Comparison of ENCODE assay signal across 24 cellular contexts in genomic region chr11:133991101-133991500, GRCh38. TPM values are rescaled to one million over a fixed set of nuclear protein-coding genes. Genes with fewer than 3 reads are reported as not detected.
DNase-seq lines count a peak whose midpoint lies in the region; ATAC-seq and TF ChIP-seq lines count a peak whose summit lies in the region.
"Had no signal": no experiment of that assay in that cellular context is flagged by ENCODE, and none has a peak within 500 bp of the region (broad histone marks: within the 10 kb centered on the region; RNA-seq: fewer than 3 reads in every experiment).

No MANE protein-coding gene starts in this region.

- POLR2A ChIA-PET in activated naive CD8-positive, alpha-beta T cell treated with anti-CD3 and anti-CD28 coated beads, Interleukin-2, amount 10 ng/mL, durations not matched to agents 7 days and 5 days (lab: Charles Lee), result interaction anchor here (1.6 kb wide), 1 partner anchor 38 kb away, joined by 3 read pairs; no protein-coding TSS in a partner anchor

- H3K36me3 Mint-ChIP-seq in activated naive CD8-positive, alpha-beta T cell treated with anti-CD3 and anti-CD28 coated beads, Interleukin-2, amount 10 ng/mL, durations not matched to agents 7 days and 5 days, result no peaks in the 10 kb centered on the region
- H3K36me3 Mint-ChIP-seq: CD14-positive monocyte, IgD-negative memory B cell had no signal

- DNase-seq in A172 (ENCODE audit: low spot score) (peak; percentile 4), foreskin keratinocyte (no peak)
- DNase-seq in Jurkat, Clone E6-1 (ENCODE audit: low read depth, low spot score), result peak; percentile 77
- no peak for DNase-seq in activated naive CD8-positive, alpha-beta T cell treated with anti-CD3 and anti-CD28 coated beads, Interleukin-2, amount 10 ng/mL, durations not matched to agents 7 days and 5 days
- DNase-seq in activated effector memory CD4-positive, alpha-beta T cell treated with anti-CD3 and anti-CD28 coated beads, Interleukin-2, amount 50 U/mL, for 16 hours, result no peak
- DNase-seq: DMS153, GM23248, H9, Karpas-422, NCI-H1092 treated with DMSO at 0.1 percent for 48 hours, NCI-H1436, NCI-H187, NCI-H2081 treated with DMSO at 0.1 percent for 48 hours, NCI-H2171, NCI-H226, NCI-H510A, NCI-H69, OCI-M1, Peyer's patch, SHP77 treated with DMSO at 0.1 percent for 48 hours had no signal

- peaks cover 21 to 71% (median 64%) of the 10 kb centered on the region in 10 experiments for H3K4me1 ChIP-seq in BLaER1 treated with 17β-estradiol and CSF1 and Interleukin-3, amounts not matched to agents 10 nM and 100 nM
- H3K4me1 ChIP-seq in foreskin keratinocyte, result no peaks in the 10 kb centered on the region
- H3K4me1 ChIP-seq: Peyer's patch had no signal

- no peaks in the 10 kb centered on the region for H3K9me3 ChIP-seq in BLaER1 treated with 17β-estradiol and CSF1 and Interleukin-3, amounts not matched to agents 10 nM and 100 nM (replicated peaks in 1 of 11)
- H3K9me3 ChIP-seq: Peyer's patch had no signal

- H3K9ac ChIP-seq in BLaER1 treated with 17β-estradiol and CSF1 and Interleukin-3, amounts not matched to agents 10 nM and 100 nM, result no peak overlapping the region
- H3K9ac ChIP-seq: GM23248 had no signal

- H3K27ac Mint-ChIP-seq in activated naive CD8-positive, alpha-beta T cell treated with anti-CD3 and anti-CD28 coated beads, Interleukin-2, amount 10 ng/mL, durations not matched to agents 7 days and 5 days, result peak overlapping the region; percentile 17
- H3K27ac Mint-ChIP-seq: H9 had no signal

- peak overlapping the region in 1 of 11 experiments; percentile 23; a peak in 1 of 22 replicates for H3K27ac ChIP-seq in BLaER1 treated with 17β-estradiol and CSF1 and Interleukin-3, amounts not matched to agents 10 nM and 100 nM
- no peak overlapping the region for H3K27ac ChIP-seq in foreskin keratinocyte
- H3K27ac ChIP-seq: GM23248, Peyer's patch had no signal

- peaks cover 0 to 15% (median 0%) of the 10 kb centered on the region in 11 experiments; a peak in 3 of 22 replicates for H4K20me1 ChIP-seq in BLaER1 treated with 17β-estradiol and CSF1 and Interleukin-3, amounts not matched to agents 10 nM and 100 nM

- ATAC-seq in activated naive CD8-positive, alpha-beta T cell treated with anti-CD3 and anti-CD28 coated beads, Interleukin-2, amount 10 ng/mL, durations not matched to agents 7 days and 5 days (ENCODE audit: low read depth), result peak; percentile 62
- ATAC-seq in foreskin keratinocyte (no peak), HG02588 (IDR thresholded peaks at IDR 0.05; ENCODE audit: unreplicated experiment) (no peak)

- H3K4me2 ChIP-seq in BLaER1 treated with 17β-estradiol and CSF1 and Interleukin-3, amounts not matched to agents 10 nM and 100 nM, result peak overlapping the region in 10 of 11 experiments; percentile 20 to 90 (median 79); a peak in 19 of 22 replicates

- peak overlapping the region; percentile 22 for H3K4me3 Mint-ChIP-seq in activated naive CD8-positive, alpha-beta T cell treated with anti-CD3 and anti-CD28 coated beads, Interleukin-2, amount 10 ng/mL, durations not matched to agents 7 days and 5 days
- H3K4me3 Mint-ChIP-seq: CD14-positive monocyte, H9, IgD-negative memory B cell had no signal

- peaks cover 6% of the 10 kb centered on the region for H3K27me3 Mint-ChIP-seq in activated naive CD8-positive, alpha-beta T cell treated with anti-CD3 and anti-CD28 coated beads, Interleukin-2, amount 10 ng/mL, durations not matched to agents 7 days and 5 days

- no peaks in the 10 kb centered on the region for H3K36me3 ChIP-seq in BLaER1 treated with 17β-estradiol and CSF1 and Interleukin-3, amounts not matched to agents 10 nM and 100 nM
- H3K36me3 ChIP-seq: Peyer's patch had no signal

- H3K4me1 Mint-ChIP-seq in activated naive CD8-positive, alpha-beta T cell treated with anti-CD3 and anti-CD28 coated beads, Interleukin-2, amount 10 ng/mL, durations not matched to agents 7 days and 5 days, result peaks cover 24% of the 10 kb centered on the region
- H3K4me1 Mint-ChIP-seq: CD14-positive monocyte had no signal

- no peak overlapping the region for H3K4me3 ChIP-seq in BLaER1 treated with 17β-estradiol and CSF1 and Interleukin-3, amounts not matched to agents 10 nM and 100 nM
- no peak overlapping the region for H3K4me3 ChIP-seq in Jurkat, Clone E6-1 (ENCODE audit: low read length)
- H3K4me3 ChIP-seq: GM23248, Peyer's patch had no signal

- H3K9me3 Mint-ChIP-seq in activated naive CD8-positive, alpha-beta T cell treated with anti-CD3 and anti-CD28 coated beads, Interleukin-2, amount 10 ng/mL, durations not matched to agents 7 days and 5 days, result no peaks in the 10 kb centered on the region
- H3K9me3 Mint-ChIP-seq: H9, IgD-negative memory B cell had no signal

- TF ChIP-seq CTCF in foreskin keratinocyte (conservative IDR thresholded peaks at IDR 0.05), result no peak

- H3K27me3 ChIP-seq in BLaER1 treated with 17β-estradiol and CSF1 and Interleukin-3, amounts not matched to agents 10 nM and 100 nM, result no peaks in the 10 kb centered on the region
- H3K27me3 ChIP-seq in foreskin keratinocyte, result no peaks in the 10 kb centered on the region
- H3K27me3 ChIP-seq: Peyer's patch had no signal

RNA-seq across cellular contexts. Expression of gene IGSF9B, which starts 34.3 kb away (rescaled TPM):
- 0.43 and 0.57 TPM in 2 replicates for total RNA-seq in A172 (2014; rRNA removed; shearing (Covaris generic))
- polyA plus RNA-seq in Jurkat, Clone E6-1 (2012; ENCODE audit: insufficient read depth, insufficient read length), result 14.1 TPM
- total RNA-seq in activated naive CD8-positive, alpha-beta T cell treated with anti-CD3 and anti-CD28 coated beads, Interleukin-2, amount 10 ng/mL, durations not matched to agents 7 days and 5 days, result 10 to 100 TPM; 91.8 to 99.7 TPM
- total RNA-seq in foreskin keratinocyte, result 0.35 and 1.6 TPM in 2 replicates
- 0.29 and 0.73 TPM in 2 replicates for polyA plus RNA-seq in foreskin keratinocyte
- total RNA-seq: GM23248 had no signal
- polyA plus RNA-seq: CD14-positive monocyte, IgD-negative memory B cell had no signal

Comparison
In these comparisons a context has a peak if more than half of its experiments do, and no peak if none do; other contexts are left out.
1. DNase-seq: peak in A172 (single experiment) and Jurkat, Clone E6-1 (single experiment); none in activated naive CD8-positive, alpha-beta T cell treated with anti-CD3 and anti-CD28 coated beads, Interleukin-2, amount 10 ng/mL, durations not matched to agents 7 days and 5 days (single experiment), activated effector memory CD4-positive, alpha-beta T cell treated with anti-CD3 and anti-CD28 coated beads, Interleukin-2, amount 50 U/mL, for 16 hours (single experiment) and foreskin keratinocyte (0 of 2).
2. RNA of gene IGSF9B, which starts 34.3 kb away (total RNA-seq): 91.8 to 99.7 TPM in activated naive CD8-positive, alpha-beta T cell treated with anti-CD3 and anti-CD28 coated beads, Interleukin-2, amount 10 ng/mL, durations not matched to agents 7 days and 5 days; 0.43 to 0.57 TPM in A172 and 0.35 to 1.6 TPM in foreskin keratinocyte; every median in the first group is over 10 times any median in the second.